In genomic region chr19:796692-797527, GRCh38 we compare ENCODE assay signal across 8 cellular contexts. TPM values are rescaled to one million over a fixed set of nuclear protein-coding genes. Genes with fewer than 3 reads are reported as not detected.
DNase-seq lines count a peak whose midpoint lies in the region; ATAC-seq and TF ChIP-seq lines count a peak whose summit lies in the region.

PTBP1 (plus strand) TSS chr19:797452; CDS start chr19:797498, 46 bp downstream.

- H3K27ac ChIP-seq in lung (ENCODE audit: low read depth in 1 of 2, low read length in 1 of 2) = peak within 1 kb of the TSS; percentile 87 to 92

- peaks cover 11 to 29% of the 10 kb centered on the region in 2 donors for H3K4me1 ChIP-seq in lung (ENCODE audit: control insufficient read depth in 2 of 2, insufficient read depth in 2 of 2, low read length in 2 of 2)

- CTCF ChIA-PET in activated CD8-positive, alpha-beta memory T cell treated with anti-CD3 and anti-CD28 coated beads for 36 hours (lab: Charles Lee) = interaction anchor here (0.9 kb wide), 1 partner anchor 66 kb away, joined by 3 read pairs; no protein-coding TSS in a partner anchor

- POLR2A ChIA-PET in activated CD8-positive, alpha-beta memory T cell treated with anti-CD3 and anti-CD28 coated beads for 36 hours (lab: Charles Lee) = interaction anchor here (0.5 to 1.6 kb wide), 2 partner anchors 8 to 113 kb away, joined by 4 to 5 read pairs; no protein-coding TSS in a partner anchor

- peak; percentile 90 for ATAC-seq in lung (ENCODE audit: insufficient read depth, low FRiP score)

- H3K4me3 ChIP-seq in lung = peak within 1 kb of the TSS; percentile 83

- WGBS in lung, 2 donors = 0 to 1% methylated on average over 74 to 83 of the region's 83 CpGs

- H3K9me3 ChIP-seq in lung (ENCODE audit: control insufficient read depth in 2 of 2, insufficient read depth in 1 of 2, low read length in 1 of 2) = no peaks in the 10 kb centered on the region

- DNase-seq in CMK (ENCODE audit: low read depth) (peak; percentile 100), GM20000 (ENCODE audit: low spot score) (peak; percentile 99), HT-29 (ENCODE audit: low spot score) (peak; percentile 97), NOMO-1 (lab: John Stamatoyannopoulos, UW; ENCODE audit: unreplicated experiment in 2 of 2) (peak; percentile 100), lung (ENCODE audit: low spot score) (peak; percentile 100)
- peak; percentile 99 for DNase-seq in effector CD8-positive, alpha-beta T cell (lab: John Stamatoyannopoulos, UW)
- peak; percentile 95 to 99 (median 99) for DNase-seq in stimulated activated CD4-positive, alpha-beta T cell treated with anti-CD3 and anti-CD28 coated beads, TNF-alpha, amount 100 ng/mL, for 4 hours (ENCODE audit: low read depth in 3 of 3)

- H3K27me3 ChIP-seq in lung (ENCODE audit: control insufficient read depth, insufficient read depth) = no peaks in the 10 kb centered on the region

- no peak for TF ChIP-seq CTCF in GM20000 (IDR thresholded peaks at IDR 0.05; ENCODE audit: extremely low read depth, missing control alignments)
- TF ChIP-seq CTCF in lung (IDR thresholded peaks at IDR 0.05; ENCODE audit: control extremely low read depth, extremely low read depth) = no peak

- peaks cover 0 to 15% of the 10 kb centered on the region in 2 donors for H3K36me3 ChIP-seq in lung (ENCODE audit: control insufficient read depth in 2 of 2, insufficient read depth in 2 of 2, low read length in 2 of 2)

RNA-seq across cellular contexts. Expression of gene PTBP1, which starts in this region (rescaled TPM):
- 464 and 599 TPM in 2 replicates for total RNA-seq in HT-29 (2014; rRNA removed; shearing (Covaris generic))
- total RNA-seq in activated CD8-positive, alpha-beta memory T cell treated with anti-CD3 and anti-CD28 coated beads for 36 hours = 100 to 1,000 TPM; 872 to 908 TPM
- total RNA-seq in lung = 100 to 1,000 TPM; 256 to 321 TPM
- polyA plus RNA-seq in lung = 100 to 1,000 TPM; 112 to 150 TPM

Comparison
In these comparisons a context has a peak if more than half of its experiments do, and no peak if none do; other contexts are left out.
1. Peak in every context shown above with its lines: DNase-seq, ATAC-seq, H3K4me3 ChIP-seq and H3K27ac ChIP-seq.